In genomic region chr15:90008607-90009006, GRCh38 we compare ENCODE assay signal across 16 cellular contexts. TPM values are rescaled to one million over a fixed set of nuclear protein-coding genes. Genes with fewer than 3 reads are reported as not detected.
DNase-seq lines count a peak whose midpoint lies in the region; ATAC-seq and TF ChIP-seq lines count a peak whose summit lies in the region.
"Had no signal": no experiment of that assay in that cellular context is flagged by ENCODE, and none has a peak within 500 bp of the region (broad histone marks: within the 10 kb centered on the region; RNA-seq: fewer than 3 reads in every experiment).

No MANE protein-coding gene starts in this region.

- in situ Hi-C loops in mammary epithelial cell (cut with MboI; ENCODE audit: low sequenced_read_pairs in 2 of 2): no loop called here

- dilution Hi-C loops in mammary epithelial cell (cut with HindIII; ENCODE audit: low sequenced_read_pairs): no loop called here

- H3K27me3 ChIP-seq in mammary epithelial cell (ENCODE audit: insufficient read depth, low read length): no peaks in the 10 kb centered on the region
- no peaks in the 10 kb centered on the region for H3K27me3 ChIP-seq in adipocyte (replicated peaks; ENCODE audit: control insufficient read depth, insufficient read depth, low read length)

- no peak overlapping the region for H2AFZ ChIP-seq in mammary epithelial cell (ENCODE audit: low read depth, low read length)
- H2AFZ ChIP-seq: PC-9 had no signal

- no peak for ATAC-seq in HG03378 (IDR thresholded peaks at IDR 0.05; ENCODE audit: unreplicated experiment)
- ATAC-seq in HG03196 (IDR thresholded peaks at IDR 0.05; ENCODE audit: unreplicated experiment): no peak

- no peak overlapping the region for H3K27ac ChIP-seq in mammary epithelial cell (ENCODE audit: insufficient read depth, low read depth, low read length)
- H3K27ac ChIP-seq: PC-9 had no signal

- intact Hi-C loops in MCF 10A (cut with micrococcal nuclease): no loop called here
- intact Hi-C loops in mammary epithelial cell (cut with micrococcal nuclease): no loop called here

- peaks cover 44% of the 10 kb centered on the region for H3K4me1 Mint-ChIP-seq in MCF 10A (ENCODE audit: insufficient read depth, unreplicated experiment)

- DNase-seq in MCF 10A (ENCODE audit: unreplicated experiment): no peak
- DNase-seq in mammary epithelial cell: no peak
- peak; percentile 78 for DNase-seq in adipocyte (ENCODE audit: low read depth)
- DNase-seq in fibroblast of the aortic adventitia (ENCODE audit: low read depth): peak; percentile 32
- no peak for DNase-seq in COLO829 (ENCODE audit: low spot score)
- no peak for DNase-seq in LoVo (ENCODE audit: low spot score)
- DNase-seq: 8988T; CD8-positive, alpha-beta memory T cell; DMS79; H9; NCI-H1092; NCI-H1436 treated with DMSO at 0.1 percent for 48 hours; NCI-H2029; PC-9 had no signal

- peaks cover 4% of the 10 kb centered on the region for H3K9me3 Mint-ChIP-seq in MCF 10A (ENCODE audit: unreplicated experiment)

- H3K27me3 Mint-ChIP-seq in MCF 10A (ENCODE audit: insufficient read depth, unreplicated experiment): no peaks in the 10 kb centered on the region
- H3K27me3 Mint-ChIP-seq: CD8-positive, alpha-beta memory T cell had no signal

- H3K9me3 ChIP-seq in mammary epithelial cell (replicated peaks; ENCODE audit: insufficient read depth, low read length) (peaks cover 4% of the 10 kb centered on the region), adipocyte (ENCODE audit: control insufficient read depth, low read length) (peaks cover 12% of the 10 kb centered on the region)

- 99% methylated on average over 6 of the region's 7 CpGs for WGBS in mammary epithelial cell (ENCODE audit: low coverage, missing lambda C conversion rate)

- peaks cover 73% of the 10 kb centered on the region for H3K79me2 ChIP-seq in mammary epithelial cell (ENCODE audit: insufficient read depth, low read length)

- POLR2A ChIA-PET in MCF 10A (lab: Yijun Ruan, JAX): no interaction called here

- H3K4me1 ChIP-seq in mammary epithelial cell (ENCODE audit: insufficient read depth, low read length): peaks cover 31% of the 10 kb centered on the region
- H3K4me1 ChIP-seq in adipocyte (ENCODE audit: control insufficient read depth, insufficient read depth, low read length): peaks cover 21% of the 10 kb centered on the region

- no peak overlapping the region for H3K9ac ChIP-seq in mammary epithelial cell (ENCODE audit: insufficient read depth, low read length)
- no peak overlapping the region for H3K9ac ChIP-seq in adipocyte (ENCODE audit: low read length)

- H4K20me1 ChIP-seq in mammary epithelial cell (ENCODE audit: insufficient read depth, low read length): no peaks in the 10 kb centered on the region

- no TSS peak for BruUV-seq in MCF 10A (replicated peaks; lab: Mats Ljungman, UMichigan)
- no TSS peak for BruUV-seq in mammary epithelial cell (replicated peaks; lab: Mats Ljungman, UMichigan)

- TF ChIP-seq CTCF in MCF 10A (IDR thresholded peaks at IDR 0.05; ENCODE audit: unreplicated experiment) (no peak), mammary epithelial cell (conservative IDR thresholded peaks at IDR 0.05 in 1 of 2, IDR thresholded peaks at IDR 0.05 in 1 of 2; ENCODE audit: extremely low read depth in 1 of 2, insufficient read depth in 1 of 2, low read depth in 1 of 2, low read length in 2 of 2) (no peak), fibroblast of the aortic adventitia (IDR thresholded peaks at IDR 0.05; ENCODE audit: insufficient read depth, low read length) (no peak)

- H3K4me3 Mint-ChIP-seq in MCF 10A (ENCODE audit: unreplicated experiment): no peak overlapping the region
- H3K4me3 Mint-ChIP-seq: CD8-positive, alpha-beta memory T cell; H9 had no signal

- no peak overlapping the region for H3K4me2 ChIP-seq in mammary epithelial cell (ENCODE audit: insufficient read depth, low read depth, low read length)
- H3K4me2 ChIP-seq: PC-9 had no signal

- H3K4me3 ChIP-seq in mammary epithelial cell (replicated peaks in 1 of 3; ENCODE audit: insufficient read depth in 1 of 3, low read depth in 2 of 3, low read length in 3 of 3) (no peak overlapping the region), adipocyte (ENCODE audit: low read length) (no peak overlapping the region), fibroblast of the aortic adventitia (ENCODE audit: low read depth, low read length) (no peak overlapping the region)
- H3K4me3 ChIP-seq: PC-9 had no signal

- H3K36me3 ChIP-seq in mammary epithelial cell (ENCODE audit: insufficient read depth, low read length): no peaks in the 10 kb centered on the region
- peaks cover 3% of the 10 kb centered on the region for H3K36me3 ChIP-seq in adipocyte (ENCODE audit: control insufficient read depth, insufficient read depth, low read length, severe bottlenecking)

- CTCF ChIA-PET in MCF 10A (lab: Yijun Ruan, JAX) (interaction anchor here (1.0 kb wide), 1 partner anchor 79 kb away, joined by 3 read pairs; no protein-coding TSS in a partner anchor), mammary epithelial cell (lab: Charles Lee; ENCODE audit: low non-redundant PET) (no interaction called here)

- H3K36me3 Mint-ChIP-seq in MCF 10A (ENCODE audit: insufficient read depth, unreplicated experiment): no peaks in the 10 kb centered on the region
- H3K36me3 Mint-ChIP-seq: CD8-positive, alpha-beta memory T cell had no signal

- H3K27ac Mint-ChIP-seq in MCF 10A (ENCODE audit: low read depth, unreplicated experiment): peak overlapping the region; percentile 16

RNA-seq across cellular contexts. Expression of gene ZNF710, which starts 7.5 kb away (rescaled TPM):
- total RNA-seq in MCF 10A (2022) (27.3 and 32.2 TPM in 2 replicates), mammary epithelial cell (10 to 100 TPM in 1 of 2 donors, 1 to 10 TPM in 1; 9.7 to 18.3 TPM), fibroblast of the aortic adventitia (ENCODE audit: low replicate concordance) (3.0 and 8.7 TPM in 2 replicates)
- 2.8 TPM for polyA plus RNA-seq in mammary epithelial cell
- 16.2 TPM for polyA minus RNA-seq in mammary epithelial cell

Comparison
In these comparisons a context has a peak if more than half of its experiments do, and no peak if none do; other contexts are left out.
1. DNase-seq: peak in adipocyte (single experiment) and fibroblast of the aortic adventitia (single experiment); none in MCF 10A (single experiment), mammary epithelial cell (single experiment), COLO829 (single experiment) and LoVo (single experiment).